In genomic region chr2:106098664-106099063, GRCh38 we compare ENCODE assay signal across 21 cellular contexts.
A peak's percentile ranks its signal among the peaks of the same experiment; 100 is the strongest.
DNase-seq lines count a peak whose midpoint lies in the region; ATAC-seq and TF ChIP-seq lines count a peak whose summit lies in the region.
"Had no signal": no experiment of that assay in that cellular context is flagged by ENCODE, and none has a peak within 500 bp of the region (broad histone marks: within the 10 kb centered on the region; RNA-seq: fewer than 3 reads in every experiment).

No MANE protein-coding gene starts in this region.

- POLR2A ChIA-PET in CD4-positive, alpha-beta memory T cell (lab: Charles Lee; ENCODE audit: partially characterized antibody): interaction anchor here (2.6 to 3.5 kb wide), 5 partner anchors 14 to 352 kb away, joined by 12 to 31 read pairs (median 21); no protein-coding TSS in a partner anchor
- POLR2A ChIA-PET in naive thymus-derived CD8-positive, alpha-beta T cell (lab: Charles Lee): interaction anchor here (1.4 to 2.8 kb wide), 2 partner anchors 352 to 520 kb away, joined by 4 to 13 read pairs; no protein-coding TSS in a partner anchor

- H3K4me1 ChIP-seq in CD4-positive, alpha-beta memory T cell (ENCODE audit: insufficient read depth, low read length): peaks cover 50% of the 10 kb centered on the region
- H3K4me1 ChIP-seq in gastroesophageal sphincter: no peaks in the 10 kb centered on the region

- H3K9me3 ChIP-seq in CD4-positive, alpha-beta memory T cell (ENCODE audit: control insufficient read depth in 1 of 2, low read length in 2 of 2): no peaks in the 10 kb centered on the region
- H3K9me3 ChIP-seq in T-helper 17 cell (ENCODE audit: control insufficient read depth, low read length, poor library complexity, severe bottlenecking) (no peaks in the 10 kb centered on the region), gastroesophageal sphincter (no peaks in the 10 kb centered on the region)
- H3K9me3 ChIP-seq: BLaER1 had no signal

- no peak for TF ChIP-seq EP300 in gastroesophageal sphincter (IDR thresholded peaks at IDR 0.05)

- ATAC-seq in T-helper 17 cell (no peak), gastroesophageal sphincter (no peak)
- no peak for ATAC-seq in naive thymus-derived CD8-positive, alpha-beta T cell

- H3K4me3 ChIP-seq in CD4-positive, alpha-beta memory T cell (ENCODE audit: low read length in 2 of 2): no peak overlapping the region
- H3K4me3 ChIP-seq in gastroesophageal sphincter: no peak overlapping the region
- H3K4me3 ChIP-seq: BLaER1, SK-N-MC had no signal

- no peak overlapping the region for H3K27ac ChIP-seq in CD4-positive, alpha-beta memory T cell (ENCODE audit: low read depth, low read length)
- H3K27ac ChIP-seq in gastroesophageal sphincter: no peak overlapping the region
- H3K27ac ChIP-seq: BLaER1, HL-60, KMS-11, RWPE1, SK-N-MC had no signal

- intact Hi-C loops in CD4-positive, alpha-beta memory T cell (cut with micrococcal nuclease): loop anchor here (10.0 kb wide), 1 partner anchor 764 kb away; the partner anchor contains the start of gene C2orf49

- no peaks in the 10 kb centered on the region for H3K27me3 Mint-ChIP-seq in activated naive CD4-positive, alpha-beta T cell treated with anti-CD3 and anti-CD28 coated beads, Interleukin-2, amount 10 ng/mL, durations not matched to agents 7 days and 5 days
- no peaks in the 10 kb centered on the region for H3K27me3 Mint-ChIP-seq in CD4-positive, alpha-beta memory T cell
- no peaks in the 10 kb centered on the region for H3K27me3 Mint-ChIP-seq in T-helper 17 cell
- no peaks in the 10 kb centered on the region for H3K27me3 Mint-ChIP-seq in naive thymus-derived CD8-positive, alpha-beta T cell
- H3K27me3 Mint-ChIP-seq: IgD-negative memory B cell had no signal

- H3K36me3 Mint-ChIP-seq in activated naive CD4-positive, alpha-beta T cell treated with anti-CD3 and anti-CD28 coated beads, Interleukin-2, amount 10 ng/mL, durations not matched to agents 7 days and 5 days: peaks cover 65% of the 10 kb centered on the region
- H3K36me3 Mint-ChIP-seq in CD4-positive, alpha-beta memory T cell: peaks cover 32 to 61% of the 10 kb centered on the region in 2 donors
- H3K36me3 Mint-ChIP-seq in T-helper 17 cell (ENCODE audit: low read depth): peaks cover 5% of the 10 kb centered on the region
- peaks cover 0 to 55% (median 12%) of the 10 kb centered on the region in 3 donors for H3K36me3 Mint-ChIP-seq in naive thymus-derived CD8-positive, alpha-beta T cell

- H3K4me1 Mint-ChIP-seq in activated naive CD4-positive, alpha-beta T cell treated with anti-CD3 and anti-CD28 coated beads, Interleukin-2, amount 10 ng/mL, durations not matched to agents 7 days and 5 days: peaks cover 57% of the 10 kb centered on the region
- peaks cover 20 to 51% (median 37%) of the 10 kb centered on the region in 4 donors for H3K4me1 Mint-ChIP-seq in CD4-positive, alpha-beta memory T cell
- H3K4me1 Mint-ChIP-seq in T-helper 17 cell: peaks cover 29% of the 10 kb centered on the region
- peaks cover 33 to 60% (median 56%) of the 10 kb centered on the region in 4 donors for H3K4me1 Mint-ChIP-seq in naive thymus-derived CD8-positive, alpha-beta T cell

- H3K27me3 ChIP-seq in CD4-positive, alpha-beta memory T cell (ENCODE audit: insufficient read depth, low read length): no peaks in the 10 kb centered on the region
- H3K27me3 ChIP-seq in gastroesophageal sphincter: no peaks in the 10 kb centered on the region
- H3K27me3 ChIP-seq: BLaER1 had no signal

- H3K9me3 Mint-ChIP-seq in activated naive CD4-positive, alpha-beta T cell treated with anti-CD3 and anti-CD28 coated beads, Interleukin-2, amount 10 ng/mL, durations not matched to agents 7 days and 5 days: no peaks in the 10 kb centered on the region
- peaks cover 0 to 1% (median 0%) of the 10 kb centered on the region in 8 donors for H3K9me3 Mint-ChIP-seq in CD4-positive, alpha-beta memory T cell
- no peaks in the 10 kb centered on the region for H3K9me3 Mint-ChIP-seq in naive thymus-derived CD8-positive, alpha-beta T cell
- H3K9me3 Mint-ChIP-seq: IgD-negative memory B cell had no signal

- peak overlapping the region; percentile 50 for H3K27ac Mint-ChIP-seq in activated naive CD4-positive, alpha-beta T cell treated with anti-CD3 and anti-CD28 coated beads, Interleukin-2, amount 10 ng/mL, durations not matched to agents 7 days and 5 days
- H3K27ac Mint-ChIP-seq in CD4-positive, alpha-beta memory T cell: peak overlapping the region; percentile 23 to 87 (median 77)
- H3K27ac Mint-ChIP-seq in T-helper 17 cell: peak overlapping the region; percentile 100
- H3K27ac Mint-ChIP-seq in naive thymus-derived CD8-positive, alpha-beta T cell: peak overlapping the region; percentile 38 to 99 (median 94)
- H3K27ac Mint-ChIP-seq: IgD-negative memory B cell had no signal

- H3K36me3 ChIP-seq in CD4-positive, alpha-beta memory T cell (ENCODE audit: insufficient read depth, low read length): peaks cover 24% of the 10 kb centered on the region
- peaks cover 0 to 79% of the 10 kb centered on the region in 2 donors for H3K36me3 ChIP-seq in gastroesophageal sphincter

- H3K4me3 Mint-ChIP-seq in activated naive CD4-positive, alpha-beta T cell treated with anti-CD3 and anti-CD28 coated beads, Interleukin-2, amount 10 ng/mL, durations not matched to agents 7 days and 5 days: no peak overlapping the region
- H3K4me3 Mint-ChIP-seq in CD4-positive, alpha-beta memory T cell: no peak overlapping the region
- H3K4me3 Mint-ChIP-seq in T-helper 17 cell: no peak overlapping the region
- H3K4me3 Mint-ChIP-seq in naive thymus-derived CD8-positive, alpha-beta T cell: peak overlapping the region in 1 of 10 donors; percentile 29
- H3K4me3 Mint-ChIP-seq: IgD-negative memory B cell had no signal

- CTCF ChIA-PET in activated naive CD4-positive, alpha-beta T cell treated with anti-CD3 and anti-CD28 coated beads, Interleukin-2, amount 10 ng/mL, durations not matched to agents 7 days and 5 days (lab: Charles Lee): interaction anchor here (0.7 to 1.5 kb wide), 9 partner anchors 12 to 730 kb away, joined by 3 to 7 read pairs (median 4); no protein-coding TSS in a partner anchor
- CTCF ChIA-PET in CD4-positive, alpha-beta memory T cell (lab: Charles Lee; ENCODE audit: partially characterized antibody): interaction anchor here (0.8 to 2.6 kb wide), 14 partner anchors 14 to 525 kb away, joined by 3 to 12 read pairs (median 4); no protein-coding TSS in a partner anchor

- no peak for TF ChIP-seq POLR2A in gastroesophageal sphincter (IDR thresholded peaks at IDR 0.05)

- no peak for DNase-seq in activated naive CD4-positive, alpha-beta T cell treated with anti-CD3 and anti-CD28 coated beads, Interleukin-2, amount 10 ng/mL, durations not matched to agents 7 days and 5 days
- no peak for DNase-seq in activated naive CD4-positive, alpha-beta T cell treated with anti-CD3 and anti-CD28 coated beads, Interleukin-2, amount 50 U/mL, for 16 hours
- DNase-seq in CD4-positive, alpha-beta memory T cell: no peak
- DNase-seq in T-helper 17 cell (no peak), midbrain (lab: John Stamatoyannopoulos, UW) (no peak)
- no peak for DNase-seq in naive thymus-derived CD8-positive, alpha-beta T cell
- DNase-seq: DMS153, NCI-H1092, NCI-H1417 treated with DMSO at 0.1 percent for 48 hours, NCI-H1694 treated with DMSO at 0.1 percent for 48 hours, NCI-H2081, NCI-H2227 treated with DMSO at 0.1 percent for 48 hours, NCI-H526 treated with DMSO at 0.1 percent for 48 hours, SIG-M5 had no signal

- TF ChIP-seq CTCF in gastroesophageal sphincter (IDR thresholded peaks at IDR 0.05): no peak

- 57 to 76% methylated on average over 4 to 7 of the region's 9 CpGs for WGBS in gastroesophageal sphincter (ENCODE audit: low coverage in 1 of 2), 2 donors

Comparison
In these comparisons a context has a peak if more than half of its experiments do, and no peak if none do; other contexts are left out.
1. H3K27ac Mint-ChIP-seq: peak in every context shown above with its lines; median percentile 100 in T-helper 17 cell; 94 in naive thymus-derived CD8-positive, alpha-beta T cell; 77 in CD4-positive, alpha-beta memory T cell; 50 in activated naive CD4-positive, alpha-beta T cell treated with anti-CD3 and anti-CD28 coated beads, Interleukin-2, amount 10 ng/mL, durations not matched to agents 7 days and 5 days.